ENCODE assay signal across 17 cellular contexts in the genomic region with DNA sequence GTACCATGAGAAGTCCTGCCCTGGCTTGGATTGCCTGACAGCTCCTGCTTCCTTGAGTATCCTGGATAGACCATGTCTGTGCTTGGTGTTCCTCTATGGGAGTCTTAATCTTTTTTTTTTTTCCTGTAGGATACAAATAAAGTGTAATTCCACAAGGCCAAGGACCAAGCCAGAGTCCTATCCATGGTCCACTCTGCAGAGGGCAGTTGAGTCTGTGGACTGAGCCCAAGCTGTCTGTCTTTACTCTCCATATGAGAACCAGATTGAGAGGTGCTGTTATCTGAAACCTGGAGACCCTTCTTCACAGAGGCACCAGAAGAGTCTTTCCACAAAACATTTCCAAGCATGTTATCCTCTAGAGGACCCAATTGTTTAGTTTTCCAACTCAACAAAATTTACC. TPM values are rescaled to one million over a fixed set of nuclear protein-coding genes. Genes with fewer than 3 reads are reported as not detected.
DNase-seq lines count a peak whose midpoint lies in the region; ATAC-seq and TF ChIP-seq lines count a peak whose summit lies in the region.
"Had no signal": no experiment of that assay in that cellular context is flagged by ENCODE, and none has a peak within 500 bp of the region (broad histone marks: within the 10 kb centered on the region; RNA-seq: fewer than 3 reads in every experiment).

No MANE protein-coding gene starts in this region.

- H3K27me3 ChIP-seq in Loucy (ENCODE audit: insufficient read depth, low read length, poor library complexity, severe bottlenecking) (no peaks in the 10 kb centered on the region), endodermal cell (ENCODE audit: control insufficient read depth, insufficient read depth, low read length, poor library complexity, severe bottlenecking) (no peaks in the 10 kb centered on the region), osteoblast (ENCODE audit: insufficient read depth, low read length) (no peaks in the 10 kb centered on the region), heart right ventricle (no peaks in the 10 kb centered on the region), mesendoderm (ENCODE audit: insufficient read depth, low read length, poor library complexity) (no peaks in the 10 kb centered on the region)
- H3K27me3 ChIP-seq: right atrium auricular region had no signal

- H3K36me3 ChIP-seq in Loucy (ENCODE audit: insufficient read depth, low read length) (no peaks in the 10 kb centered on the region), endodermal cell (ENCODE audit: control insufficient read depth, insufficient read depth, low read length) (peaks cover 7% of the 10 kb centered on the region), osteoblast (ENCODE audit: insufficient read depth, low read length) (no peaks in the 10 kb centered on the region), heart right ventricle (no peaks in the 10 kb centered on the region), mesendoderm (ENCODE audit: control insufficient read depth, insufficient read depth, low read length) (no peaks in the 10 kb centered on the region)
- H3K36me3 ChIP-seq: right atrium auricular region had no signal

- H3K27ac Mint-ChIP-seq in activated CD4-positive, alpha-beta T cell treated with anti-CD3 and anti-CD28 coated beads, Interleukin-2, amount 10 ng/mL, durations not matched to agents 7 days and 5 days, result peak overlapping the region; percentile 26
- H3K27ac Mint-ChIP-seq in endodermal cell, result no peak overlapping the region
- H3K27ac Mint-ChIP-seq: CD14-positive monocyte; stimulated activated naive CD8-positive, alpha-beta T cell treated with anti-CD3 and anti-CD28 coated beads, Interleukin-15, amount 100 ng/mL, for 72 hours had no signal

- no peak overlapping the region for H3K56ac ChIP-seq in mesendoderm (ENCODE audit: low read length)

- H2BK15ac ChIP-seq in mesendoderm (replicated peaks; ENCODE audit: low read depth), result no peak overlapping the region

- POLR2A ChIA-PET in activated CD4-positive, alpha-beta T cell treated with anti-CD3 and anti-CD28 coated beads, Interleukin-2, amount 10 ng/mL, durations not matched to agents 7 days and 5 days (lab: Charles Lee), result no interaction called here

- H3K4me1 Mint-ChIP-seq in activated CD4-positive, alpha-beta T cell treated with anti-CD3 and anti-CD28 coated beads, Interleukin-2, amount 10 ng/mL, durations not matched to agents 7 days and 5 days, result peaks cover 17% of the 10 kb centered on the region
- H3K4me1 Mint-ChIP-seq in endodermal cell, result peaks cover 31% of the 10 kb centered on the region

- TF ChIP-seq CTCF in Loucy (conservative IDR thresholded peaks at IDR 0.05; ENCODE audit: low read length) (no peak), endodermal cell (conservative IDR thresholded peaks at IDR 0.05) (no peak), osteoblast (IDR thresholded peaks at IDR 0.05; ENCODE audit: extremely low read depth, low read depth, low read length) (no peak), heart right ventricle (IDR thresholded peaks at IDR 0.05) (peak in 1 of 9 donors; percentile 25)

- H3K4me3 ChIP-seq in Loucy (ENCODE audit: low read length, poor library complexity, severe bottlenecking) (no peak overlapping the region), endodermal cell (ENCODE audit: low read length) (no peak overlapping the region), osteoblast (ENCODE audit: insufficient read depth, low read length) (no peak overlapping the region), heart right ventricle (no peak overlapping the region), mesendoderm (ENCODE audit: low read length) (no peak overlapping the region)

- no peak overlapping the region for H3K9ac ChIP-seq in Loucy (ENCODE audit: low read depth, low read length, poor library complexity, severe bottlenecking)
- no peak overlapping the region for H3K9ac ChIP-seq in endodermal cell (ENCODE audit: extremely low read depth, low read length, poor library complexity, severe bottlenecking)
- no peak overlapping the region for H3K9ac ChIP-seq in mesendoderm (ENCODE audit: low read length)

- no peak overlapping the region for H2BK5ac ChIP-seq in mesendoderm (ENCODE audit: low read length)

- CTCF ChIA-PET in activated CD4-positive, alpha-beta T cell treated with anti-CD3 and anti-CD28 coated beads, Interleukin-2, amount 10 ng/mL, durations not matched to agents 7 days and 5 days (lab: Charles Lee), result interaction anchor here (0.6 to 1.5 kb wide), 2 partner anchors 51 to 485 kb away, joined by 3 to 4 read pairs; partner anchors contain the start of gene RAB10

- H3F3A ChIP-seq in Loucy (ENCODE audit: low read depth), result no peaks in the 10 kb centered on the region

- no peak for ATAC-seq in heart right ventricle
- ATAC-seq: activated CD8-positive, alpha-beta T cell treated with anti-CD3 and anti-CD28 coated beads, Interleukin-2, amount 10 ng/mL, durations not matched to agents 7 days and 5 days; stimulated activated naive CD8-positive, alpha-beta T cell treated with anti-CD3 and anti-CD28 coated beads, Interleukin-15, amount 100 ng/mL, for 72 hours had no signal

- H3K79me1 ChIP-seq in mesendoderm (ENCODE audit: low read length), result peaks cover 15% of the 10 kb centered on the region

- no peak overlapping the region for H4K8ac ChIP-seq in mesendoderm (ENCODE audit: low read depth, low read length)

- H3K36me3 Mint-ChIP-seq in activated CD4-positive, alpha-beta T cell treated with anti-CD3 and anti-CD28 coated beads, Interleukin-2, amount 10 ng/mL, durations not matched to agents 7 days and 5 days (ENCODE audit: low read depth), result no peaks in the 10 kb centered on the region
- H3K36me3 Mint-ChIP-seq in endodermal cell (ENCODE audit: low read depth), result peaks cover 5% of the 10 kb centered on the region

- no peak overlapping the region for H3K27ac ChIP-seq in endodermal cell (ENCODE audit: low read depth, low read length)
- H3K27ac ChIP-seq in osteoblast (ENCODE audit: low read depth, low read length), result no peak overlapping the region
- no peak overlapping the region for H3K27ac ChIP-seq in heart right ventricle
- H3K27ac ChIP-seq in mesendoderm (ENCODE audit: low read depth, low read length), result no peak overlapping the region
- no peak overlapping the region for H3K27ac ChIP-seq in caudate nucleus (ENCODE audit: low read depth, low read length)
- H3K27ac ChIP-seq: right atrium auricular region had no signal

- no peak overlapping the region for H3K4me3 Mint-ChIP-seq in activated CD4-positive, alpha-beta T cell treated with anti-CD3 and anti-CD28 coated beads, Interleukin-2, amount 10 ng/mL, durations not matched to agents 7 days and 5 days
- H3K4me3 Mint-ChIP-seq in endodermal cell, result peak overlapping the region; percentile 66

- H3K9me3 Mint-ChIP-seq in activated CD4-positive, alpha-beta T cell treated with anti-CD3 and anti-CD28 coated beads, Interleukin-2, amount 10 ng/mL, durations not matched to agents 7 days and 5 days, result no peaks in the 10 kb centered on the region
- no peaks in the 10 kb centered on the region for H3K9me3 Mint-ChIP-seq in endodermal cell
- H3K9me3 Mint-ChIP-seq: stimulated activated naive CD8-positive, alpha-beta T cell treated with anti-CD3 and anti-CD28 coated beads, Interleukin-15, amount 100 ng/mL, for 72 hours had no signal

- no peak overlapping the region for H3K23ac ChIP-seq in mesendoderm (ENCODE audit: low read length)

- no peak overlapping the region for H3K4me2 ChIP-seq in Loucy (ENCODE audit: low read depth, low read length, poor library complexity, severe bottlenecking)
- H3K4me2 ChIP-seq in osteoblast (ENCODE audit: insufficient read depth, low read length), result no peak overlapping the region
- H3K4me2 ChIP-seq in mesendoderm (ENCODE audit: low read length), result no peak overlapping the region

- H2AK5ac ChIP-seq in mesendoderm (ENCODE audit: low read length), result no peak overlapping the region

- peak overlapping the region; percentile 41 for H2AFZ ChIP-seq in Loucy (ENCODE audit: low read length)
- H2AFZ ChIP-seq in osteoblast (ENCODE audit: low read length), result no peak overlapping the region

- no peaks in the 10 kb centered on the region for H4K20me1 ChIP-seq in Loucy (ENCODE audit: insufficient read depth, low read length, poor library complexity, severe bottlenecking)
- H4K20me1 ChIP-seq in osteoblast (ENCODE audit: insufficient read depth, low read length), result peaks cover 5% of the 10 kb centered on the region

- no peak for DNase-seq in activated CD4-positive, alpha-beta T cell treated with anti-CD3 and anti-CD28 coated beads, Interleukin-2, amount 10 ng/mL, durations not matched to agents 7 days and 5 days
- DNase-seq in activated CD4-positive, alpha-beta T cell treated with anti-CD3 and anti-CD28 coated beads, Interleukin-2, amount 50 U/mL, for 1 hour, result no peak
- no peak for DNase-seq in endodermal cell
- DNase-seq in osteoblast (ENCODE audit: insufficient read length, low spot score, missing footprints), result peak; percentile 26
- DNase-seq in heart right ventricle, result no peak
- no peak for DNase-seq in mesendoderm
- DNase-seq in caudate nucleus (lab: John Stamatoyannopoulos, UW), result no peak
- DNase-seq: activated CD8-positive, alpha-beta T cell treated with anti-CD3 and anti-CD28 coated beads, Interleukin-2, amount 10 ng/mL, durations not matched to agents 7 days and 5 days; amygdala; H7; NCI-H187 treated with DMSO at 0.1 percent for 48 hours; NCI-H510A treated with DMSO at 0.1 percent for 48 hours; stimulated activated naive CD8-positive, alpha-beta T cell treated with anti-CD3 and anti-CD28 coated beads, Interleukin-15, amount 100 ng/mL, for 72 hours; trophoblast cell had no signal

- H3K4me1 ChIP-seq in Loucy (ENCODE audit: insufficient read depth, low read length, poor library complexity, severe bottlenecking) (peaks cover 34% of the 10 kb centered on the region), endodermal cell (ENCODE audit: control insufficient read depth, insufficient read depth, low read length) (peaks cover 13% of the 10 kb centered on the region), osteoblast (ENCODE audit: insufficient read depth, low read length) (peaks cover 24% of the 10 kb centered on the region), heart right ventricle (peaks cover 0 to 37% (median 13%) of the 10 kb centered on the region in 9 donors), mesendoderm (ENCODE audit: control insufficient read depth, low read depth, low read length) (peaks cover 5% of the 10 kb centered on the region)

- H3K9me3 ChIP-seq in Loucy (ENCODE audit: insufficient read depth, low read depth, low read length) (no peaks in the 10 kb centered on the region), endodermal cell (ENCODE audit: control insufficient read depth, low read length) (no peaks in the 10 kb centered on the region), osteoblast (ENCODE audit: low read depth, low read length) (no peaks in the 10 kb centered on the region), heart right ventricle (no peaks in the 10 kb centered on the region)
- H3K9me3 ChIP-seq: right atrium auricular region had no signal

- no peak overlapping the region for H3K4ac ChIP-seq in mesendoderm (ENCODE audit: low read depth, low read length)

- no peaks in the 10 kb centered on the region for H3K9me2 ChIP-seq in Loucy (replicated peaks; ENCODE audit: low read depth, low read length)

- intact Hi-C loops in heart right ventricle (cut with DNase I), result no loop called here

- no peak overlapping the region for H4K5ac ChIP-seq in mesendoderm (ENCODE audit: low read length)

- H3K18ac ChIP-seq in mesendoderm (ENCODE audit: low read length), result no peak overlapping the region

- no peaks in the 10 kb centered on the region for H3K27me3 Mint-ChIP-seq in activated CD4-positive, alpha-beta T cell treated with anti-CD3 and anti-CD28 coated beads, Interleukin-2, amount 10 ng/mL, durations not matched to agents 7 days and 5 days
- H3K27me3 Mint-ChIP-seq in endodermal cell (ENCODE audit: insufficient read depth), result no peaks in the 10 kb centered on the region
- H3K27me3 Mint-ChIP-seq: stimulated activated naive CD8-positive, alpha-beta T cell treated with anti-CD3 and anti-CD28 coated beads, Interleukin-15, amount 100 ng/mL, for 72 hours had no signal

- peaks cover 12% of the 10 kb centered on the region; the same call in 1 of the 2 replicates for H3K79me2 ChIP-seq in Loucy (ENCODE audit: insufficient read depth, low read length)
- peaks cover 26% of the 10 kb centered on the region for H3K79me2 ChIP-seq in osteoblast (ENCODE audit: insufficient read depth, low read length)
- peaks cover 17% of the 10 kb centered on the region for H3K79me2 ChIP-seq in mesendoderm (ENCODE audit: control insufficient read depth, insufficient read depth, low read length)

- H2BK120ac ChIP-seq in mesendoderm (ENCODE audit: low read depth, low read length), result no peak overlapping the region

RNA-seq across cellular contexts. Expression of gene KIF3C, which starts 1.4 kb away (rescaled TPM):
- 1 to 10 TPM; 7.0 to 7.5 TPM for total RNA-seq in activated CD4-positive, alpha-beta T cell treated with anti-CD3 and anti-CD28 coated beads, Interleukin-2, amount 10 ng/mL, durations not matched to agents 7 days and 5 days
- 10 to 100 TPM; 42.9 to 51.4 TPM for total RNA-seq in endodermal cell
- 47.4 TPM for polyA plus RNA-seq in endodermal cell (2013, experiment 1 of 2)
- 43.6 TPM for polyA plus RNA-seq in endodermal cell (2013, experiment 2 of 2)
- 14.4 and 17.0 TPM in 2 replicates for total RNA-seq in osteoblast
- total RNA-seq in heart right ventricle, result 1 to 10 TPM; 1.4 to 4.2 (median 2.7) TPM
- 1 to 10 TPM; 1.1 to 1.2 TPM for polyA plus RNA-seq in heart right ventricle
- 25.9 TPM for polyA plus RNA-seq in mesendoderm (2013, experiment 1 of 2)
- 26.7 TPM for polyA plus RNA-seq in mesendoderm (2013, experiment 2 of 2)

RNA-seq across cellular contexts. Expression of gene RAB10, which starts 50.1 kb away (rescaled TPM):
- total RNA-seq in activated CD4-positive, alpha-beta T cell treated with anti-CD3 and anti-CD28 coated beads, Interleukin-2, amount 10 ng/mL, durations not matched to agents 7 days and 5 days, result 100 to 1,000 TPM; 107 to 123 TPM
- total RNA-seq in endodermal cell (100 to 1,000 TPM; 115 to 121 TPM), osteoblast (128 and 151 TPM in 2 replicates), heart right ventricle (100 to 1,000 TPM in 4 of 10 donors, 10 to 100 TPM in 6; 86.4 to 110 (median 94.9) TPM)
- polyA plus RNA-seq in endodermal cell (2013, experiment 1 of 2), result 102 TPM
- polyA plus RNA-seq in endodermal cell (2013, experiment 2 of 2), result 95.8 TPM
- 10 to 100 TPM; 32.2 to 47.6 TPM for polyA plus RNA-seq in heart right ventricle
- 89.5 TPM for polyA plus RNA-seq in mesendoderm (2013, experiment 1 of 2)
- polyA plus RNA-seq in mesendoderm (2013, experiment 2 of 2), result 88.3 TPM
